Comparison of ENCODE assay signal across 1 cellular context in genomic region chr2:43018179-43019024, GRCh38.
A peak's percentile ranks its signal among the peaks of the same experiment; 100 is the strongest.
TF ChIP-seq lines count a peak whose summit lies in the region.

No MANE protein-coding gene starts in this region.

TF ChIP-seq in HepG2, 621 proteins besides CTCF, POLR2A, EP300 and RAD21 (continued from another document and continues in another):
- TF ChIP-seq NFAT5 (CRISPR knock-in tag; IDR thresholded peaks at IDR 0.05), result no peak
- 0 out of 2 replicates have a peak, but pooled peaks have one; percentile 80 for TF ChIP-seq ZNF383 (CRISPR knock-in tag; IDR thresholded peaks at IDR 0.05; ENCODE audit: borderline replicate concordance)
- TF ChIP-seq RNF219 (CRISPR knock-in tag; IDR thresholded peaks at IDR 0.05), result no peak
- peak; percentile 91 for TF ChIP-seq ZKSCAN8 (CRISPR knock-in tag; IDR thresholded peaks at IDR 0.05; ENCODE audit: borderline replicate concordance)
- TF ChIP-seq CHCHD3 (CRISPR knock-in tag; IDR thresholded peaks at IDR 0.05), result no peak
- no peak for TF ChIP-seq E2F2 (CRISPR knock-in tag; IDR thresholded peaks at IDR 0.05; ENCODE audit: borderline replicate concordance)
- TF ChIP-seq ZNF639 (CRISPR knock-in tag; conservative IDR thresholded peaks at IDR 0.05), result 0 out of 2 replicates have a peak, but pooled peaks have one; percentile 29
- no peak for TF ChIP-seq SP2 (CRISPR knock-in tag; IDR thresholded peaks at IDR 0.05)
- no peak for TF ChIP-seq THAP8 (CRISPR knock-in tag; IDR thresholded peaks at IDR 0.05; ENCODE audit: borderline replicate concordance)
- peak; percentile 62 for TF ChIP-seq ZNF274 (CRISPR knock-in tag; IDR thresholded peaks at IDR 0.05)
- TF ChIP-seq ZNF280B (CRISPR knock-in tag; IDR thresholded peaks at IDR 0.05; ENCODE audit: borderline replicate concordance), result peak; percentile 92
- TF ChIP-seq MAZ (IDR thresholded peaks at IDR 0.05; ENCODE audit: borderline replicate concordance, low read depth, low read length), result peak; percentile 99
- peak; percentile 98 for TF ChIP-seq MAZ (CRISPR knock-in tag; IDR thresholded peaks at IDR 0.05; ENCODE audit: low read depth)
- TF ChIP-seq ZNF407 (CRISPR knock-in tag; IDR thresholded peaks at IDR 0.05; ENCODE audit: not compliant biosample characterization), result peak; percentile 5
- TF ChIP-seq NCOA1 (CRISPR knock-in tag; IDR thresholded peaks at IDR 0.05), result peak; percentile 90; the same call in 1 of the 2 replicates
- peak; percentile 68; the same call in 1 of the 2 replicates for TF ChIP-seq SSRP1 (CRISPR knock-in tag; IDR thresholded peaks at IDR 0.05)
- TF ChIP-seq U2AF2 (IDR thresholded peaks at IDR 0.05; ENCODE audit: low read depth, low read length), result no peak
- no peak for TF ChIP-seq CBX2 (IDR thresholded peaks at IDR 0.05; ENCODE audit: low read depth, low read length)
- 0 out of 2 replicates have a peak, but pooled peaks have one; percentile 44 for TF ChIP-seq CBX2 (CRISPR knock-in tag; IDR thresholded peaks at IDR 0.05; ENCODE audit: low read depth)
- peak; percentile 86 for TF ChIP-seq CBFB (CRISPR knock-in tag; IDR thresholded peaks at IDR 0.05)
- TF ChIP-seq ZHX2 (IDR thresholded peaks at IDR 0.05; ENCODE audit: low read depth), result 0 out of 2 replicates have a peak, but pooled peaks have one; percentile 56
- TF ChIP-seq ZHX2 (CRISPR knock-in tag; IDR thresholded peaks at IDR 0.05; ENCODE audit: borderline replicate concordance), result no peak
